9 cellular contexts compared by ENCODE assay signal in the genomic region with DNA sequence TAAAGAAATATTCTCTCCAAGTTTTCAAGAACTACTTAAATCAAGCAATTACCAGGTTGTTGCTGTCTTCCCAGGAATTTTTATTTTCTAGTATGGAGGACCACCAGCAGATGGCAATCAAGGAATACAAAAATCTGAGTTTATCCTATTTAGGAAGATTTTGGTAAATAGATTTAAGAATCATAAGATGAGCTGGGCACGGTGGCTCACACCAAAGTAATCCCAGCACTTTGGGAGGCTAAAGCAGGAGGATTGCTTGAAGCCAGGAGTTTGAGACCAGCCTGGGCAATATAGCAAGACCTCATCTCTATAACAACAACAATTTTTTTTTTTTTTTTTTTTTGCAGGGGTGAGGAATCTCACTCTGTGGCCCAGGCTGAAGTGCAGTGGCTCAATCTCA.
DNase-seq lines count a peak whose midpoint lies in the region; TF ChIP-seq lines count a peak whose summit lies in the region.
"Had no signal": no experiment of that assay in that cellular context is flagged by ENCODE, and none has a peak within 500 bp of the region (broad histone marks: within the 10 kb centered on the region; RNA-seq: fewer than 3 reads in every experiment).

No MANE protein-coding gene starts in this region.

- no peak overlapping the region for H3K4me3 ChIP-seq in epithelial cell of esophagus (ENCODE audit: low read length)
- no peak overlapping the region for H3K4me3 ChIP-seq in retinal pigment epithelial cell (ENCODE audit: low read length)
- H3K4me3 ChIP-seq in WERI-Rb-1 (ENCODE audit: low read depth, low read length), result no peak overlapping the region

- H3K9me3 ChIP-seq in WERI-Rb-1 (ENCODE audit: severe bottlenecking), result no peaks in the 10 kb centered on the region

- H3K27me3 ChIP-seq in WERI-Rb-1 (ENCODE audit: insufficient read depth, low read depth, severe bottlenecking), result no peaks in the 10 kb centered on the region

- peak; percentile 36 for TF ChIP-seq CTCF in epithelial cell of esophagus (IDR thresholded peaks at IDR 0.05; ENCODE audit: insufficient read depth, low read depth, low read length, missing control alignments)
- peak; percentile 58 for TF ChIP-seq CTCF in retinal pigment epithelial cell (conservative IDR thresholded peaks at IDR 0.05; ENCODE audit: low read depth, low read length)
- no peak for TF ChIP-seq CTCF in WERI-Rb-1 (IDR thresholded peaks at IDR 0.05; ENCODE audit: low read depth, low read length)

- H3K36me3 ChIP-seq in WERI-Rb-1, result no peaks in the 10 kb centered on the region

- DNase-seq in NCI-H2196 (lab: John Stamatoyannopoulos, UW; ENCODE audit: unreplicated experiment) (peak; percentile 14), NCI-H2196 treated with DMSO at 0.1 percent for 48 hours (lab: John Stamatoyannopoulos, UW; ENCODE audit: unreplicated experiment) (no peak), NCI-H526 (lab: John Stamatoyannopoulos, UW) (peak; percentile 2 to 48), epithelial cell of esophagus (ENCODE audit: low read depth) (peak; percentile 50), retinal pigment epithelial cell (ENCODE audit: low read depth) (no peak), WERI-Rb-1 (no peak)
- DNase-seq in stimulated activated CD4-positive, alpha-beta T cell treated with anti-CD3 and anti-CD28 coated beads, Interleukin-4, amount 100 ng/mL, for 24 hours, result no peak
- no peak for DNase-seq in stimulated activated CD4-positive, alpha-beta T cell treated with anti-CD3 and anti-CD28 coated beads, Interleukin-12 subunit alpha, Interleukin-12 subunit beta, amount 100 ng/mL, for 4 hours
- DNase-seq: CD4-positive, CD25-positive, alpha-beta regulatory T cell had no signal

- H3K27ac ChIP-seq in WERI-Rb-1, result no peak overlapping the region

Comparison
In these comparisons a context has a peak if more than half of its experiments do, and no peak if none do; other contexts are left out.
1. DNase-seq: peak in NCI-H2196 (single experiment), NCI-H526 (2 of 2) and epithelial cell of esophagus (single experiment); none in NCI-H2196 treated with DMSO at 0.1 percent for 48 hours (single experiment), retinal pigment epithelial cell (single experiment), WERI-Rb-1 (single experiment), stimulated activated CD4-positive, alpha-beta T cell treated with anti-CD3 and anti-CD28 coated beads, Interleukin-4, amount 100 ng/mL, for 24 hours (single experiment) and stimulated activated CD4-positive, alpha-beta T cell treated with anti-CD3 and anti-CD28 coated beads, Interleukin-12 subunit alpha, Interleukin-12 subunit beta, amount 100 ng/mL, for 4 hours (single experiment).